8 cellular contexts compared by ENCODE assay signal in the genomic region with DNA sequence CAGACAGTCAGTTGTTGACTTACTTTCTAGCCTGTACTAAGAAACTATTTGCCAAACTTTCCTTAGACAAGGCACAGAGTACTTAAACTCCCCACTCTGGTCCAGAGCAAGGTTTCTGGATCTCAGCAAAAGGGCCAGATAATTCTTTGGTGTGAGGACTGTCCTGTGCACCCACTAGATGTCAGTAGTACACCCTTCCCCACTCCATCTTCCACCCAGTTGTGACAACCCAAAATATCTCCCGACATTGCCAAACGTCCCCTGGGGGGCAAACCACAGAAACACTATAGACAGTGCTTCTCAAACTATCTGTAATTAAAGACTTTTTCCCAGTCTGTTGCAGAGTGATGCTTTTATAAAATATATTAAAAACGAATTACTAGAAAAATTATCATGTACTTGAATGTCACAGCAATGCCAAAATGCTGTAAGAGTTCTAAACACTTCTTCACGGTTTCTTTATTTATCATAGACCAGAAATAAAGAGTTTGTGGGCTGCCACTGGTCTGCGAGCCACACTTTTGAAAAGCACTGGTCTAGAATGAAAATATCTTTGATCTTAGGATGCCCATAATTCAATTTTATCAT.
DNase-seq lines count a peak whose midpoint lies in the region; ATAC-seq, FAIRE-seq and TF ChIP-seq lines count a peak whose summit lies in the region.

No MANE protein-coding gene starts in this region.

- H3F3A ChIP-seq in SU-DHL-6 (ENCODE audit: insufficient read depth), result peaks cover 5% of the 10 kb centered on the region; the same call in 1 of the 2 replicates

- H3K9ac ChIP-seq in SU-DHL-6 (ENCODE audit: low read length), result no peak overlapping the region

- TF ChIP-seq CTCF in SU-DHL-6 (IDR thresholded peaks at IDR 0.05; ENCODE audit: insufficient read depth, low read length, poor library complexity, severe bottlenecking) (peak; percentile 41), foreskin keratinocyte (conservative IDR thresholded peaks at IDR 0.05) (peak; percentile 69)

- H3K4me1 ChIP-seq in foreskin keratinocyte, result no peaks in the 10 kb centered on the region

- H3K4me2 ChIP-seq in SU-DHL-6 (ENCODE audit: low read depth, low read length, poor library complexity, severe bottlenecking), result peak overlapping the region; percentile 54

- no peaks in the 10 kb centered on the region for H3K9me3 ChIP-seq in SU-DHL-6 (ENCODE audit: insufficient read depth, low read length)

- no peaks in the 10 kb centered on the region for H3K36me3 ChIP-seq in SU-DHL-6 (ENCODE audit: low read length)

- no peak overlapping the region for H2AFZ ChIP-seq in SU-DHL-6 (ENCODE audit: low read depth, low read length, severe bottlenecking)

- no peak for FAIRE-seq in GM19239 (lab: Jason Lieb, UNC)

- H3K27me3 ChIP-seq in SU-DHL-6 (ENCODE audit: low read length), result no peaks in the 10 kb centered on the region
- no peaks in the 10 kb centered on the region for H3K27me3 ChIP-seq in foreskin keratinocyte

- H3K79me2 ChIP-seq in SU-DHL-6 (ENCODE audit: insufficient read depth, low read length), result no peaks in the 10 kb centered on the region

- no peaks in the 10 kb centered on the region for H3K9me2 ChIP-seq in SU-DHL-6 (replicated peaks; ENCODE audit: insufficient read depth, low read length)

- H3K27ac ChIP-seq in SU-DHL-6 (ENCODE audit: low read depth, low read length), result peak overlapping the region; percentile 34
- H3K27ac ChIP-seq in foreskin keratinocyte, result no peak overlapping the region

- intact Hi-C loops in sciatic nerve (cut with DNase I), result no loop called here

- ATAC-seq in GM21447 (IDR thresholded peaks at IDR 0.05; ENCODE audit: unreplicated experiment) (peak; percentile 63), foreskin keratinocyte (peak; percentile 65), sciatic nerve (peak; percentile 88)

- DNase-seq in activated CD8-positive, alpha-beta memory T cell treated with anti-CD3 and anti-CD28 coated beads for 24 hours, result peak; percentile 59
- no peak for DNase-seq in activated CD8-positive, alpha-beta memory T cell treated with anti-CD3 and anti-CD28 coated beads, Interleukin-2, amount 50 U/mL, for 48 hours
- DNase-seq in HT1080 (ENCODE audit: low read depth), result peak; percentile 43
- no peak for DNase-seq in foreskin keratinocyte
- no peak for DNase-seq in sciatic nerve (ENCODE audit: low spot score)
- no peak for DNase-seq in GM19239 (ENCODE audit: insufficient read length, low spot score)

- H3K4me3 ChIP-seq in SU-DHL-6 (ENCODE audit: insufficient read depth, low read length, poor library complexity, severe bottlenecking), result peak overlapping the region; percentile 18

- H4K20me1 ChIP-seq in SU-DHL-6 (ENCODE audit: low read depth, low read length), result no peaks in the 10 kb centered on the region

Comparison
In these comparisons a context has a peak if more than half of its experiments do, and no peak if none do; other contexts are left out.
1. DNase-seq: peak in activated CD8-positive, alpha-beta memory T cell treated with anti-CD3 and anti-CD28 coated beads for 24 hours (single experiment) and HT1080 (single experiment); none in activated CD8-positive, alpha-beta memory T cell treated with anti-CD3 and anti-CD28 coated beads, Interleukin-2, amount 50 U/mL, for 48 hours (single experiment), foreskin keratinocyte (0 of 2), sciatic nerve (single experiment) and GM19239 (single experiment).
2. Peak in every context shown above with its lines, with median percentiles within 50 percentile points of each other: ATAC-seq.